Comparison of ENCODE assay signal across 22 cellular contexts in genomic region chr13:51252954-51253531, GRCh38. TPM values are rescaled to one million over a fixed set of nuclear protein-coding genes. Genes with fewer than 3 reads are reported as not detected.
DNase-seq lines count a peak whose midpoint lies in the region; ATAC-seq and TF ChIP-seq lines count a peak whose summit lies in the region.
"Had no signal": no experiment of that assay in that cellular context is flagged by ENCODE, and none has a peak within 500 bp of the region (broad histone marks: within the 10 kb centered on the region; RNA-seq: fewer than 3 reads in every experiment).

No MANE protein-coding gene starts in this region.

- H3K27me3 Mint-ChIP-seq in activated CD8-positive, alpha-beta memory T cell treated with anti-CD3 and anti-CD28 coated beads, Interleukin-2, amount 10 ng/mL, durations not matched to agents 7 days and 5 days = peaks cover 7% of the 10 kb centered on the region
- no peaks in the 10 kb centered on the region for H3K27me3 Mint-ChIP-seq in stimulated activated naive B cell treated with anti-CD40 and anti-IgM and Interleukin-4, amounts not matched to agents 10 μg/mL and 1 μg/mL and 100 μg/mL, for 72 hours
- H3K27me3 Mint-ChIP-seq: type B pancreatic cell had no signal

- no peaks in the 10 kb centered on the region for H3K36me3 Mint-ChIP-seq in activated CD8-positive, alpha-beta memory T cell treated with anti-CD3 and anti-CD28 coated beads, Interleukin-2, amount 10 ng/mL, durations not matched to agents 7 days and 5 days
- peaks cover 2 to 3% of the 10 kb centered on the region in 2 donors for H3K36me3 Mint-ChIP-seq in stimulated activated naive B cell treated with anti-CD40 and anti-IgM and Interleukin-4, amounts not matched to agents 10 μg/mL and 1 μg/mL and 100 μg/mL, for 72 hours

- DNase-seq in activated CD8-positive, alpha-beta memory T cell treated with anti-CD3 and anti-CD28 coated beads, Interleukin-2, amount 10 ng/mL, durations not matched to agents 7 days and 5 days = peak; percentile 23
- no peak for DNase-seq in activated CD8-positive, alpha-beta memory T cell treated with anti-CD3 and anti-CD28 coated beads, Interleukin-2, amount 50 U/mL, for 4 hours
- DNase-seq in NOMO-1 treated with dmso at 0.1 percent for 144 hours (lab: John Stamatoyannopoulos, UW; ENCODE audit: unreplicated experiment) (peak; percentile 31), dorsolateral prefrontal cortex (no peak), germinal center (ENCODE audit: low spot score) (no peak)
- no peak for DNase-seq in stimulated activated naive B cell treated with anti-CD40 and anti-IgM and Interleukin-4, amounts not matched to agents 10 μg/mL and 1 μg/mL and 100 μg/mL, for 72 hours
- no peak for DNase-seq in central memory CD4-positive, alpha-beta T cell
- DNase-seq: activated CD4-positive, alpha-beta T cell treated with anti-CD3 and anti-CD28 coated beads, Interleukin-2, amount 50 U/mL, for 48 hours; activated naive CD4-positive, alpha-beta T cell treated with anti-CD3 and anti-CD28 coated beads, Interleukin-2, amount 50 U/mL, for 16 hours; activated T-cell treated with anti-CD3 and anti-CD28 coated beads, Interleukin-2, amount 50 U/mL, for 4 hours; DMS153; foreskin fibroblast; HCEC 1CT; midbrain; NCI-H1105; NCI-H69; Peyer's patch; stimulated activated naive CD4-positive, alpha-beta T cell had no signal

- peaks cover 17% of the 10 kb centered on the region for H3K4me1 Mint-ChIP-seq in activated CD8-positive, alpha-beta memory T cell treated with anti-CD3 and anti-CD28 coated beads, Interleukin-2, amount 10 ng/mL, durations not matched to agents 7 days and 5 days
- peaks cover 14 to 21% of the 10 kb centered on the region in 2 donors for H3K4me1 Mint-ChIP-seq in stimulated activated naive B cell treated with anti-CD40 and anti-IgM and Interleukin-4, amounts not matched to agents 10 μg/mL and 1 μg/mL and 100 μg/mL, for 72 hours

- no peak overlapping the region for H3K27ac Mint-ChIP-seq in activated CD8-positive, alpha-beta memory T cell treated with anti-CD3 and anti-CD28 coated beads, Interleukin-2, amount 10 ng/mL, durations not matched to agents 7 days and 5 days
- peak overlapping the region; percentile 86 for H3K27ac Mint-ChIP-seq in stimulated activated naive B cell treated with anti-CD40 and anti-IgM and Interleukin-4, amounts not matched to agents 10 μg/mL and 1 μg/mL and 100 μg/mL, for 72 hours
- H3K27ac Mint-ChIP-seq: type B pancreatic cell had no signal

- ATAC-seq in activated CD8-positive, alpha-beta memory T cell treated with anti-CD3 and anti-CD28 coated beads, Interleukin-2, amount 10 ng/mL, durations not matched to agents 7 days and 5 days = peak; percentile 30
- peak; percentile 90 to 91 for ATAC-seq in stimulated activated naive B cell treated with anti-CD40 and anti-IgM and Interleukin-4, amounts not matched to agents 10 μg/mL and 1 μg/mL and 100 μg/mL, for 72 hours (replicated peaks)
- ATAC-seq in GM18861 (IDR thresholded peaks at IDR 0.05; ENCODE audit: unreplicated experiment) = no peak
- ATAC-seq: activated T-cell treated with anti-CD3 and anti-CD28 coated beads, Interleukin-2, amount 50 U/mL, for 4 hours; K562 had no signal

- H3K9me3 Mint-ChIP-seq in activated CD8-positive, alpha-beta memory T cell treated with anti-CD3 and anti-CD28 coated beads, Interleukin-2, amount 10 ng/mL, durations not matched to agents 7 days and 5 days (ENCODE audit: low read depth) = peaks cover 2% of the 10 kb centered on the region
- no peaks in the 10 kb centered on the region for H3K9me3 Mint-ChIP-seq in stimulated activated naive B cell treated with anti-CD40 and anti-IgM and Interleukin-4, amounts not matched to agents 10 μg/mL and 1 μg/mL and 100 μg/mL, for 72 hours
- H3K9me3 Mint-ChIP-seq: activated T-cell treated with anti-CD3 and anti-CD28 coated beads, Interleukin-2, amount 50 U/mL, for 4 hours; type B pancreatic cell had no signal

- TF ChIP-seq CTCF in dorsolateral prefrontal cortex (IDR thresholded peaks at IDR 0.05 in 54 of 56, conservative IDR thresholded peaks at IDR 0.05 in 2 of 56; ENCODE audit: low read depth in 1 of 56, partially characterized antibody in 56 of 56) = no peak

- CTCF ChIA-PET in activated CD8-positive, alpha-beta memory T cell treated with anti-CD3 and anti-CD28 coated beads, Interleukin-2, amount 10 ng/mL, durations not matched to agents 7 days and 5 days (lab: Charles Lee) = interaction anchor here (0.7 to 1.6 kb wide), 2 partner anchors 30 to 33 kb away, joined by 3 to 4 read pairs; no protein-coding TSS in a partner anchor

- peak overlapping the region in 51 of 59 donors; percentile 1 to 100 (median 66) for H3K27ac ChIP-seq in dorsolateral prefrontal cortex
- H3K27ac ChIP-seq: BLaER1 treated with 17β-estradiol and CSF1 and Interleukin-3, amounts not matched to agents 10 nM and 100 nM; Peyer's patch had no signal

- intact Hi-C loops in dorsolateral prefrontal cortex (cut with DNase I) = no loop called here

- H3K4me3 ChIP-seq in dorsolateral prefrontal cortex = no peak overlapping the region
- H3K4me3 ChIP-seq: BLaER1 treated with 17β-estradiol and CSF1 and Interleukin-3, amounts not matched to agents 10 nM and 100 nM; K562; Peyer's patch had no signal

- H3K4me3 Mint-ChIP-seq in activated CD8-positive, alpha-beta memory T cell treated with anti-CD3 and anti-CD28 coated beads, Interleukin-2, amount 10 ng/mL, durations not matched to agents 7 days and 5 days = no peak overlapping the region
- H3K4me3 Mint-ChIP-seq in stimulated activated naive B cell treated with anti-CD40 and anti-IgM and Interleukin-4, amounts not matched to agents 10 μg/mL and 1 μg/mL and 100 μg/mL, for 72 hours = peak overlapping the region in 1 of 2 donors; percentile 37
- H3K4me3 Mint-ChIP-seq: activated T-cell treated with anti-CD3 and anti-CD28 coated beads, Interleukin-2, amount 50 U/mL, for 4 hours; type B pancreatic cell had no signal

- H3K27me3 ChIP-seq in dorsolateral prefrontal cortex = no peaks in the 10 kb centered on the region
- H3K27me3 ChIP-seq: BLaER1 treated with 17β-estradiol and CSF1 and Interleukin-3, amounts not matched to agents 10 nM and 100 nM; Peyer's patch had no signal

RNA-seq across cellular contexts. Expression of gene FAM124A, which starts 30.8 kb away (rescaled TPM):
- under 1 TPM; 0.09 to 0.26 TPM for total RNA-seq in activated CD8-positive, alpha-beta memory T cell treated with anti-CD3 and anti-CD28 coated beads, Interleukin-2, amount 10 ng/mL, durations not matched to agents 7 days and 5 days
- total RNA-seq in dorsolateral prefrontal cortex = 100 to 1,000 TPM in 1 of 120 experiments, 10 to 100 TPM in 119; 15.1 to 107 (median 29.8) TPM
- total RNA-seq: K562 had no signal

Comparison
In these comparisons a context has a peak if more than half of its experiments do, and no peak if none do; other contexts are left out.
1. DNase-seq: peak in activated CD8-positive, alpha-beta memory T cell treated with anti-CD3 and anti-CD28 coated beads, Interleukin-2, amount 10 ng/mL, durations not matched to agents 7 days and 5 days (single experiment) and NOMO-1 treated with dmso at 0.1 percent for 144 hours (single experiment); none in activated CD8-positive, alpha-beta memory T cell treated with anti-CD3 and anti-CD28 coated beads, Interleukin-2, amount 50 U/mL, for 4 hours (single experiment), dorsolateral prefrontal cortex (0 of 10), stimulated activated naive B cell treated with anti-CD40 and anti-IgM and Interleukin-4, amounts not matched to agents 10 μg/mL and 1 μg/mL and 100 μg/mL, for 72 hours (single experiment), germinal center (single experiment) and central memory CD4-positive, alpha-beta T cell (single experiment).
2. RNA of gene FAM124A, which starts 30.8 kb away (total RNA-seq): 15.1 to 107 TPM in dorsolateral prefrontal cortex; 0.09 to 0.26 TPM in activated CD8-positive, alpha-beta memory T cell treated with anti-CD3 and anti-CD28 coated beads, Interleukin-2, amount 10 ng/mL, durations not matched to agents 7 days and 5 days; every median in the first group is over 10 times any median in the second.